26 cellular contexts compared by ENCODE assay signal in the genomic region with DNA sequence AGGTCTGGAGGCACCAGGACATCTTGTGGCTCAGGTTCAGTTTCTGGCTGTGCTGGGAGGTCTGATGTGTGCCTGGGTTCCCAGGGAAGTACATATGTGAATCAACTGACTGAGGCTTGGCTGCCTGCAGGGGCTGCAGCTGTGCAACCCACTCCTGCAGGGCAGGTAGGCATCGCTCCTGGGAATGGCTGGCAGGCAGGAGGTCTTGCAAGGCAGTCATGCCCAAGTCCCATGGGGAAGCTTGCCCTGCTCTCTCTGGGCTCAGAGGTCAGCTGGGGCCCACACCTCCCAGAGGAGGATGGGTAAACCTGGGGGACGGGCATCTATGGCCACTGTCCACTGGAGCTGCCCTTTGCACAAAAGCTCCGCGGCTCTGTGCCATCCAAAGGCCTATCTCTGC.
"Had no signal": no experiment of that assay in that cellular context is flagged by ENCODE, and none has a peak within 500 bp of the region (broad histone marks: within the 10 kb centered on the region; RNA-seq: fewer than 3 reads in every experiment).

No MANE protein-coding gene starts in this region.

- H3K4me3 ChIP-seq: left lung, mucosa of descending colon, right atrium auricular region, right lobe of liver, stomach, testis, thyroid gland, transverse colon, upper lobe of left lung, vagina had no signal

- H3K4me1 ChIP-seq: left lung, parathyroid adenoma, right atrium auricular region, right lobe of liver, stomach, testis, thyroid gland, transverse colon, upper lobe of left lung, vagina had no signal

- H3K27ac Mint-ChIP-seq: memory B cell; naive thymus-derived CD4-positive, alpha-beta T cell; natural killer cell treated with Interleukin-12 subunit alpha and Interleukin-12 subunit beta and Interleukin-15 and Interleukin-18, amount 100 ng/mL, for 72 hours; progenitor cell of endocrine pancreas; stimulated activated naive B cell treated with anti-CD40 and anti-IgM and Interleukin-4, amounts not matched to agents 10 μg/mL and 1 μg/mL and 100 μg/mL, for 72 hours had no signal

- DNase-seq: hippocampal formation; left colon; midbrain; mucosa of descending colon; naive thymus-derived CD4-positive, alpha-beta T cell; occipital lobe; right lobe of liver; small intestine; stimulated activated CD4-positive, alpha-beta T cell treated with anti-CD3 and anti-CD28 coated beads, Interleukin-1b, Interleukin-23, amount 100 ng/mL, for 48 hours; stimulated activated CD4-positive, alpha-beta T cell treated with anti-CD3 and anti-CD28 coated beads, Interleukin-2, amount 100 ng/mL, for 48 hours; stimulated activated CD4-positive, alpha-beta T cell treated with anti-CD3 and anti-CD28 coated beads, Interleukin-4, amount 100 ng/mL, for 4 hours; stimulated activated CD8-positive, alpha-beta memory T cell treated with anti-CD3 and anti-CD28 coated beads, Interleukin-4, amount 100 ng/mL, for 48 hours; stimulated activated naive B cell treated with anti-CD40 and anti-IgM and Interleukin-4, amounts not matched to agents 10 μg/mL and 1 μg/mL and 100 μg/mL, for 72 hours; stimulated activated naive CD8-positive, alpha-beta T cell treated with anti-CD3 and anti-CD28 coated beads, Interleukin-15, Interleukin-2, amounts not matched to agents 100 U/mL and 50 U/mL, for 24 hours; stomach; testis; thyroid gland; transverse colon had no signal

- H3K4me1 Mint-ChIP-seq: memory B cell; naive thymus-derived CD4-positive, alpha-beta T cell; stimulated activated naive B cell treated with anti-CD40 and anti-IgM and Interleukin-4, amounts not matched to agents 10 μg/mL and 1 μg/mL and 100 μg/mL, for 72 hours had no signal

- H3K27me3 ChIP-seq: left lung, right atrium auricular region, right lobe of liver, stomach, testis, thyroid gland, transverse colon, upper lobe of left lung, vagina had no signal

- H3K4me3 Mint-ChIP-seq: memory B cell; naive thymus-derived CD4-positive, alpha-beta T cell; natural killer cell treated with Interleukin-12 subunit alpha and Interleukin-12 subunit beta and Interleukin-15 and Interleukin-18, amount 100 ng/mL, for 72 hours; stimulated activated naive B cell treated with anti-CD40 and anti-IgM and Interleukin-4, amounts not matched to agents 10 μg/mL and 1 μg/mL and 100 μg/mL, for 72 hours had no signal

- ATAC-seq: left colon; left lung; mucosa of descending colon; naive thymus-derived CD4-positive, alpha-beta T cell; stimulated activated naive B cell treated with anti-CD40 and anti-IgM and Interleukin-4, amounts not matched to agents 10 μg/mL and 1 μg/mL and 100 μg/mL, for 72 hours; stimulated activated naive CD8-positive, alpha-beta T cell treated with anti-CD3 and anti-CD28 coated beads, Interleukin-15, Interleukin-2, amounts not matched to agents 100 U/mL and 50 U/mL, for 24 hours had no signal

- H3K27ac ChIP-seq: left lung, parathyroid adenoma, right atrium auricular region, right lobe of liver, stomach, testis, thyroid gland, transverse colon, upper lobe of left lung, vagina had no signal

- H3K36me3 Mint-ChIP-seq: memory B cell; stimulated activated naive B cell treated with anti-CD40 and anti-IgM and Interleukin-4, amounts not matched to agents 10 μg/mL and 1 μg/mL and 100 μg/mL, for 72 hours had no signal

- H2AFZ ChIP-seq: parathyroid adenoma had no signal

- H3K9me3 ChIP-seq: right lobe of liver, testis, thyroid gland, vagina had no signal

- H3K36me3 ChIP-seq: left lung, right atrium auricular region, right lobe of liver, stomach, thyroid gland, transverse colon, upper lobe of left lung, vagina had no signal

- H3K9ac ChIP-seq: parathyroid adenoma had no signal

- H3K27me3 Mint-ChIP-seq: memory B cell; naive thymus-derived CD4-positive, alpha-beta T cell; natural killer cell treated with Interleukin-12 subunit alpha and Interleukin-12 subunit beta and Interleukin-15 and Interleukin-18, amount 100 ng/mL, for 72 hours; progenitor cell of endocrine pancreas; stimulated activated naive B cell treated with anti-CD40 and anti-IgM and Interleukin-4, amounts not matched to agents 10 μg/mL and 1 μg/mL and 100 μg/mL, for 72 hours had no signal
